ENCODE assay signal across 32 cellular contexts in the genomic region with DNA sequence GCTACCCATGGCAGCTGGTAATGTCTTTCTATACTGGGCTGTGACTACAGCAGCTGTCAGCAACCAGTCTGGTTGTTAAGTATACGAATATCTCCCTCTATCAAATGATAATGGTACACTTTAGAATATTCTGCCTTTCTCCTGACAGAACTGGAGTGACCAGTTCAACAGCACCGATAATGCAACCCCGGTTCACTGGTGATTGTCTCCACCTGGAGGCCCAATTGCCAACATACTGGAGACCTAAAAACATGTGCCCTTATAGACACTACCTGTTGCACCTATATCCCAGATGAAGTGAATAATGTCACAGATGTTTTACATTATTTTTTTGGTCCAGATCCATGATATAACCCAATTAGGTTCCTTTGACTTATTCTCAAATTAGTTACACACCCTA. TPM values are rescaled to one million over a fixed set of nuclear protein-coding genes. Genes with fewer than 3 reads are reported as not detected.
DNase-seq lines count a peak whose midpoint lies in the region; ATAC-seq and TF ChIP-seq lines count a peak whose summit lies in the region.
"Had no signal": no experiment of that assay in that cellular context is flagged by ENCODE, and none has a peak within 500 bp of the region (broad histone marks: within the 10 kb centered on the region; RNA-seq: fewer than 3 reads in every experiment).

No MANE protein-coding gene starts in this region.

- H2BK15ac ChIP-seq in mesendoderm (replicated peaks; ENCODE audit: low read depth): no peak overlapping the region

- H3K79me2 ChIP-seq in mesendoderm (ENCODE audit: control insufficient read depth, insufficient read depth, low read length): no peaks in the 10 kb centered on the region

- H3K4me3 Mint-ChIP-seq in Calu3 (ENCODE audit: low read depth, unreplicated experiment): no peak overlapping the region
- H3K4me3 Mint-ChIP-seq in activated naive CD4-positive, alpha-beta T cell treated with anti-CD3 and anti-CD28 coated beads for 36 hours: no peak overlapping the region
- H3K4me3 Mint-ChIP-seq: CD4-positive, alpha-beta memory T cell; T-cell had no signal

- DNase-seq in Calu3: peak; percentile 9
- DNase-seq in mesendoderm: peak; percentile 2
- no peak for DNase-seq in activated naive CD4-positive, alpha-beta T cell treated with anti-CD3 and anti-CD28 coated beads for 36 hours
- no peak for DNase-seq in GM13976 (ENCODE audit: low spot score)
- DNase-seq: AML-193; CD4-positive, alpha-beta memory T cell; COR-L47; DMS 273 treated with DMSO at 0.1 percent for 48 hours; DND-41; GM23248; MV-4-11; NCI-H1105; NCI-H1436 treated with DMSO at 0.1 percent for 48 hours; NCI-H187 treated with DMSO at 0.1 percent for 48 hours; NCI-H2107; NCI-H446; NCI-H526; NCI-H82; NK-92 treated with Interleukin-12 subunit alpha and Interleukin-12 subunit beta, amount 100 ng/mL, for 24 hours; SHP77; T-cell had no signal

- BruUV-seq in Calu3 (replicated peaks; lab: Mats Ljungman, UMichigan): no TSS peak

- H3K27ac Mint-ChIP-seq in Calu3 (ENCODE audit: unreplicated experiment): no peak overlapping the region
- no peak overlapping the region for H3K27ac Mint-ChIP-seq in activated naive CD4-positive, alpha-beta T cell treated with anti-CD3 and anti-CD28 coated beads for 36 hours
- H3K27ac Mint-ChIP-seq: CD4-positive, alpha-beta memory T cell; IgD-negative memory B cell; T-cell had no signal

- intact Hi-C loops in Calu3 (cut with micrococcal nuclease; ENCODE audit: unreplicated experiment): no loop called here
- intact Hi-C loops in activated naive CD4-positive, alpha-beta T cell treated with anti-CD3 and anti-CD28 coated beads for 36 hours (cut with micrococcal nuclease): no loop called here

- H3K4ac ChIP-seq in mesendoderm (ENCODE audit: low read depth, low read length): no peak overlapping the region

- ATAC-seq in GM21526 (IDR thresholded peaks at IDR 0.05; ENCODE audit: low FRiP score, unreplicated experiment): no peak
- no peak for ATAC-seq in GM21786 (IDR thresholded peaks at IDR 0.05; ENCODE audit: unreplicated experiment)
- ATAC-seq: T-cell had no signal

- no CpG with 5 or more reads among the region's 3 CpGs for WGBS in mesendoderm (ENCODE audit: extremely low coverage, insufficient coverage, low lambda C conversion rate)

- no peak for TF ChIP-seq EP300 in Ishikawa (IDR thresholded peaks at IDR 0.05; ENCODE audit: borderline replicate concordance)

- no peaks in the 10 kb centered on the region for H3K4me1 ChIP-seq in mesendoderm (ENCODE audit: control insufficient read depth, low read depth, low read length)
- H3K4me1 ChIP-seq: BLaER1 treated with 17β-estradiol and CSF1 and Interleukin-3, amounts not matched to agents 10 nM and 100 nM; HAP-1 had no signal

- H3K4me1 Mint-ChIP-seq in Calu3 (ENCODE audit: low read depth, unreplicated experiment): no peaks in the 10 kb centered on the region
- no peaks in the 10 kb centered on the region for H3K4me1 Mint-ChIP-seq in activated naive CD4-positive, alpha-beta T cell treated with anti-CD3 and anti-CD28 coated beads for 36 hours (ENCODE audit: low read depth)
- H3K4me1 Mint-ChIP-seq: CD4-positive, alpha-beta memory T cell; IgD-negative memory B cell; T-cell had no signal

- no peak overlapping the region for H3K4me3 ChIP-seq in mesendoderm (ENCODE audit: low read length)
- H3K4me3 ChIP-seq: BLaER1 treated with 17β-estradiol and CSF1 and Interleukin-3, amounts not matched to agents 10 nM and 100 nM; GM23248; HAP-1 had no signal

- H3K27ac ChIP-seq in VCaP (no peak overlapping the region), mesendoderm (ENCODE audit: low read depth, low read length) (no peak overlapping the region)
- H3K27ac ChIP-seq: BLaER1 treated with 17β-estradiol and CSF1 and Interleukin-3, amounts not matched to agents 10 nM and 100 nM; GM23248; RWPE1 had no signal

- in situ Hi-C loops in GM13976 (cut with MboI; ENCODE audit: low sequenced_read_pairs, unreplicated experiment): no loop called here

- H2BK5ac ChIP-seq in mesendoderm (ENCODE audit: low read length): no peak overlapping the region

- H2BK120ac ChIP-seq in mesendoderm (ENCODE audit: low read depth, low read length): no peak overlapping the region

- H3K18ac ChIP-seq in mesendoderm (ENCODE audit: low read length): no peak overlapping the region

- H3K4me2 ChIP-seq in mesendoderm (ENCODE audit: low read length): no peak overlapping the region
- H3K4me2 ChIP-seq: BLaER1 treated with 17β-estradiol and CSF1 and Interleukin-3, amounts not matched to agents 10 nM and 100 nM had no signal

- TF ChIP-seq CTCF in Calu3 (IDR thresholded peaks at IDR 0.05; ENCODE audit: unreplicated experiment) (no peak), VCaP (conservative IDR thresholded peaks at IDR 0.05) (peak; percentile 70), GM13976 (IDR thresholded peaks at IDR 0.05; ENCODE audit: borderline replicate concordance, control extremely low read depth, extremely low read depth, insufficient read depth, missing control alignments) (no peak)

- peak; percentile 17; the same call in 1 of the 2 replicates for TF ChIP-seq RAD21 in Ishikawa (IDR thresholded peaks at IDR 0.05; ENCODE audit: low read depth)

- no peaks in the 10 kb centered on the region for H3K27me3 ChIP-seq in mesendoderm (ENCODE audit: insufficient read depth, low read length, poor library complexity)
- H3K27me3 ChIP-seq: BLaER1 treated with 17β-estradiol and CSF1 and Interleukin-3, amounts not matched to agents 10 nM and 100 nM had no signal

- no peaks in the 10 kb centered on the region for H3K36me3 Mint-ChIP-seq in Calu3 (ENCODE audit: insufficient read depth, unreplicated experiment)
- no peaks in the 10 kb centered on the region for H3K36me3 Mint-ChIP-seq in activated naive CD4-positive, alpha-beta T cell treated with anti-CD3 and anti-CD28 coated beads for 36 hours (ENCODE audit: low read depth)
- H3K36me3 Mint-ChIP-seq: CD4-positive, alpha-beta memory T cell; IgD-negative memory B cell; T-cell had no signal

- H4K5ac ChIP-seq in mesendoderm (ENCODE audit: low read length): no peak overlapping the region

- no peak overlapping the region for H3K23ac ChIP-seq in mesendoderm (ENCODE audit: low read length)

- no peak overlapping the region for H4K8ac ChIP-seq in mesendoderm (ENCODE audit: low read depth, low read length)

- no peak overlapping the region for H3K9ac ChIP-seq in mesendoderm (ENCODE audit: low read length)
- H3K9ac ChIP-seq: BLaER1 treated with 17β-estradiol and CSF1 and Interleukin-3, amounts not matched to agents 10 nM and 100 nM; GM23248 had no signal

- no peaks in the 10 kb centered on the region for H3K36me3 ChIP-seq in mesendoderm (ENCODE audit: control insufficient read depth, insufficient read depth, low read length)
- H3K36me3 ChIP-seq: BLaER1 treated with 17β-estradiol and CSF1 and Interleukin-3, amounts not matched to agents 10 nM and 100 nM; HAP-1 had no signal

- H3K56ac ChIP-seq in mesendoderm (ENCODE audit: low read length): no peak overlapping the region

- H3K9me3 Mint-ChIP-seq in Calu3 (ENCODE audit: low read depth, unreplicated experiment): no peaks in the 10 kb centered on the region
- no peaks in the 10 kb centered on the region for H3K9me3 Mint-ChIP-seq in activated naive CD4-positive, alpha-beta T cell treated with anti-CD3 and anti-CD28 coated beads for 36 hours
- H3K9me3 Mint-ChIP-seq: IgD-negative memory B cell, T-cell had no signal

- H3K27me3 Mint-ChIP-seq in Calu3 (ENCODE audit: unreplicated experiment): peaks cover 17% of the 10 kb centered on the region
- H3K27me3 Mint-ChIP-seq in activated naive CD4-positive, alpha-beta T cell treated with anti-CD3 and anti-CD28 coated beads for 36 hours (ENCODE audit: low read depth): peaks cover 13% of the 10 kb centered on the region
- H3K27me3 Mint-ChIP-seq: IgD-negative memory B cell had no signal

- CTCF ChIA-PET in Calu3 (lab: Charles Lee): no interaction called here
- CTCF ChIA-PET in activated naive CD4-positive, alpha-beta T cell treated with anti-CD3 and anti-CD28 coated beads for 36 hours (lab: Charles Lee): no interaction called here

- no peaks in the 10 kb centered on the region for H3K79me1 ChIP-seq in mesendoderm (ENCODE audit: low read length)

- no peak overlapping the region for H2AK5ac ChIP-seq in mesendoderm (ENCODE audit: low read length)

TF ChIP-seq in Ishikawa, 13 proteins besides CTCF, POLR2A, EP300 and RAD21 (continues in another document):
- TF ChIP-seq TAF1 (IDR thresholded peaks at IDR 0.05; ENCODE audit: low read depth) (no peak), CREB1 (IDR thresholded peaks at IDR 0.05; ENCODE audit: low read depth) (no peak), TEAD4 (IDR thresholded peaks at IDR 0.05) (no peak), TCF12 (IDR thresholded peaks at IDR 0.05; ENCODE audit: low read depth) (no peak), NFIC (IDR thresholded peaks at IDR 0.05) (no peak), EGR1 (IDR thresholded peaks at IDR 0.05) (no peak), FOXM1 (IDR thresholded peaks at IDR 0.05; ENCODE audit: borderline replicate concordance, low read depth) (no peak), YY1 (IDR thresholded peaks at IDR 0.05; ENCODE audit: low read depth) (no peak), ZBTB7A (IDR thresholded peaks at IDR 0.05; ENCODE audit: low read depth) (no peak)
- TF ChIP-seq, protein P1, sequence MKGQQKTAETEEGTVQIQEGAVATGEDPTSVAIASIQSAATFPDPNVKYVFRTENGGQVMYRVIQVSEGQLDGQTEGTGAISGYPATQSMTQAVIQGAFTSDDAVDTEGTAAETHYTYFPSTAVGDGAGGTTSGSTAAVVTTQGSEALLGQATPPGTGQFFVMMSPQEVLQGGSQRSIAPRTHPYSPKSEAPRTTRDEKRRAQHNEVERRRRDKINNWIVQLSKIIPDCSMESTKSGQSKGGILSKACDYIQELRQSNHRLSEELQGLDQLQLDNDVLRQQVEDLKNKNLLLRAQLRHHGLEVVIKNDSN (IDR thresholded peaks at IDR 0.05): no peak
- TF ChIP-seq, protein P2, sequence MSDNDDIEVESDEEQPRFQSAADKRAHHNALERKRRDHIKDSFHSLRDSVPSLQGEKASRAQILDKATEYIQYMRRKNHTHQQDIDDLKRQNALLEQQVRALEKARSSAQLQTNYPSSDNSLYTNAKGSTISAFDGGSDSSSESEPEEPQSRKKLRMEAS (IDR thresholded peaks at IDR 0.05): no peak

RNA-seq across cellular contexts. Expression of a gene that starts 21.1 kb away (rescaled TPM):
- not detected in 2 replicates for total RNA-seq in Calu3 (2022)
- polyA plus RNA-seq in mesendoderm (2013, experiment 1 of 2): 0.07 TPM
- polyA plus RNA-seq in mesendoderm (2013, experiment 2 of 2): 0.04 TPM
- not detected for total RNA-seq in activated naive CD4-positive, alpha-beta T cell treated with anti-CD3 and anti-CD28 coated beads for 36 hours
- total RNA-seq: CD4-positive, alpha-beta memory T cell; GM23248; MCF 10A; SK-MEL-5; T-cell had no signal
- polyA plus RNA-seq: AG04450; CD4-positive, alpha-beta memory T cell; GM23248; IgD-negative memory B cell had no signal

RNA-seq across cellular contexts. Expression of a gene that starts 55.0 kb away (rescaled TPM):
- not detected in 2 replicates for total RNA-seq in Calu3 (2022)
- polyA plus RNA-seq in mesendoderm (2013, experiment 1 of 2): 0.13 TPM
- 0.08 TPM for polyA plus RNA-seq in mesendoderm (2013, experiment 2 of 2)
- total RNA-seq in activated naive CD4-positive, alpha-beta T cell treated with anti-CD3 and anti-CD28 coated beads for 36 hours: not detected
- total RNA-seq: CD4-positive, alpha-beta memory T cell; GM23248; MCF 10A; SK-MEL-5; T-cell had no signal
- polyA plus RNA-seq: AG04450; CD4-positive, alpha-beta memory T cell; GM23248; IgD-negative memory B cell had no signal

Comparison
In these comparisons a context has a peak if more than half of its experiments do, and no peak if none do; other contexts are left out.
1. DNase-seq: peak in Calu3 (single experiment) and mesendoderm (single experiment); none in activated naive CD4-positive, alpha-beta T cell treated with anti-CD3 and anti-CD28 coated beads for 36 hours (single experiment) and GM13976 (single experiment).